In genomic region chr17:2929881-2930533, GRCh38 we compare ENCODE assay signal across 9 cellular contexts.
A peak's percentile ranks its signal among the peaks of the same experiment; 100 is the strongest.
DNase-seq lines count a peak whose midpoint lies in the region; ATAC-seq, FAIRE-seq and TF ChIP-seq lines count a peak whose summit lies in the region.
"Had no signal": no experiment of that assay in that cellular context is flagged by ENCODE, and none has a peak within 500 bp of the region (broad histone marks: within the 10 kb centered on the region; RNA-seq: fewer than 3 reads in every experiment).

No MANE protein-coding gene starts in this region.

- peaks cover under 1 to 3% (median 2%) of the 10 kb centered on the region in 3 donors for H3K27me3 Mint-ChIP-seq in CD14-positive monocyte (ENCODE audit: low read depth in 3 of 3)
- H3K27me3 Mint-ChIP-seq in WTC11 (ENCODE audit: low read depth), result no peaks in the 10 kb centered on the region
- H3K27me3 Mint-ChIP-seq in activated T-helper 1 cell treated with anti-CD3 and anti-CD28 coated beads, Interleukin-12 subunit alpha, Interleukin-12 subunit beta, Interleukin-2, Interleukin-4 antibody, amounts not matched to agents 30 ng/mL and 10 ng/mL and 1 ng/mL, durations not matched to agents 14 hours and 24 hours and 36 hours (ENCODE audit: insufficient read depth), result no peaks in the 10 kb centered on the region

- intact Hi-C loops in CD14-positive monocyte (cut with micrococcal nuclease) (loop anchor here (5.0 to 10.0 kb wide), 3 partner anchors 98 to 145 kb away; no protein-coding TSS in a partner anchor), esophagus muscularis mucosa (cut with DNase I) (no loop called here), pancreas (cut with DNase I) (loop anchor here in 2 of 3 donors (5.0 kb wide), 1 partner anchor 83 kb away; no protein-coding TSS in a partner anchor)
- intact Hi-C loops in activated T-helper 1 cell treated with anti-CD3 and anti-CD28 coated beads, Interleukin-12 subunit alpha, Interleukin-12 subunit beta, Interleukin-2, Interleukin-4 antibody, amounts not matched to agents 30 ng/mL and 10 ng/mL and 1 ng/mL, durations not matched to agents 14 hours and 24 hours and 36 hours (cut with micrococcal nuclease), result loop anchor here (1.0 kb wide), 3 partner anchors 81 to 144 kb away; no protein-coding TSS in a partner anchor

- H3K27me3 ChIP-seq in esophagus muscularis mucosa (no peaks in the 10 kb centered on the region), pancreas (no peaks in the 10 kb centered on the region)

- H3K9me3 Mint-ChIP-seq in CD14-positive monocyte (peaks cover 0 to 4% (median 0%) of the 10 kb centered on the region in 7 donors), WTC11 (no peaks in the 10 kb centered on the region)
- no peaks in the 10 kb centered on the region for H3K9me3 Mint-ChIP-seq in activated T-helper 1 cell treated with anti-CD3 and anti-CD28 coated beads, Interleukin-12 subunit alpha, Interleukin-12 subunit beta, Interleukin-2, Interleukin-4 antibody, amounts not matched to agents 30 ng/mL and 10 ng/mL and 1 ng/mL, durations not matched to agents 14 hours and 24 hours and 36 hours

- CTCF ChIA-PET in HEK293T (lab: Yijun Ruan, JAX) (interaction anchor here (0.6 to 2.5 kb wide), 6 partner anchors 18 to 84 kb away, joined by 3 to 16 read pairs (median 4); no protein-coding TSS in a partner anchor), WTC11 (lab: Charles Lee) (interaction anchor here (0.8 to 5.8 kb wide), 34 partner anchors 9 to 537 kb away, joined by 3 to 114 read pairs (median 6); no protein-coding TSS in a partner anchor)

- FAIRE-seq in pancreas (lab: Jason Lieb, UNC), result no peak

- H3K27ac Mint-ChIP-seq in CD14-positive monocyte (peak overlapping the region in 1 of 7 donors; percentile 30), WTC11 (0 out of 2 replicates have a peak overlapping the region, but pooled peaks have one; percentile 58)
- no peak overlapping the region for H3K27ac Mint-ChIP-seq in activated T-helper 1 cell treated with anti-CD3 and anti-CD28 coated beads, Interleukin-12 subunit alpha, Interleukin-12 subunit beta, Interleukin-2, Interleukin-4 antibody, amounts not matched to agents 30 ng/mL and 10 ng/mL and 1 ng/mL, durations not matched to agents 14 hours and 24 hours and 36 hours

- no peak overlapping the region for H3K27ac ChIP-seq in esophagus muscularis mucosa (replicated peaks in 1 of 4)
- H3K27ac ChIP-seq in pancreas, result no peak overlapping the region
- H3K27ac ChIP-seq: epithelial cell of prostate had no signal

- ATAC-seq in WTC11, result peak; percentile 90
- ATAC-seq in pancreas, result peak; percentile 69 to 83 (median 73)
- ATAC-seq in HG03565 (IDR thresholded peaks at IDR 0.05; ENCODE audit: unreplicated experiment), result no peak

- TF ChIP-seq POLR2A in esophagus muscularis mucosa (IDR thresholded peaks at IDR 0.05; ENCODE audit: low read depth), result no peak

- POLR2A ChIA-PET in HEK293T (lab: Yijun Ruan, JAX) (no interaction called here), WTC11 (lab: Charles Lee) (interaction anchor here (0.6 kb wide), 1 partner anchor 92 kb away, joined by 3 read pairs; no protein-coding TSS in a partner anchor)

- WGBS in esophagus muscularis mucosa, result 75% methylated on average over 8 of the region's 15 CpGs
- 54% methylated on average over 15 of the region's 15 CpGs for WGBS in pancreas, 2 donors

- no peak overlapping the region for H3K4me3 ChIP-seq in esophagus muscularis mucosa
- no peak overlapping the region for H3K4me3 ChIP-seq in pancreas

- no peak for TF ChIP-seq EP300 in esophagus muscularis mucosa (IDR thresholded peaks at IDR 0.05)

- H3K4me1 ChIP-seq in esophagus muscularis mucosa (no peaks in the 10 kb centered on the region), pancreas (no peaks in the 10 kb centered on the region)

- H3K9me3 ChIP-seq in esophagus muscularis mucosa, result no peaks in the 10 kb centered on the region
- H3K9me3 ChIP-seq in pancreas, result no peaks in the 10 kb centered on the region

- DNase-seq in CD14-positive monocyte (ENCODE audit: low spot score) (no peak), HEK293T (ENCODE audit: extremely low spot score) (peak; percentile 74), WTC11 (ENCODE audit: low spot score) (peak; percentile 89), esophagus muscularis mucosa (ENCODE audit: extremely low spot score) (no peak), pancreas (peak; percentile 41 to 84 (median 68)), DMS153 treated with DMSO at 0.1 percent for 48 hours (lab: John Stamatoyannopoulos, UW; ENCODE audit: unreplicated experiment) (no peak)
- DNase-seq in activated T-helper 1 cell treated with anti-CD3 and anti-CD28 coated beads, Interleukin-12 subunit alpha, Interleukin-12 subunit beta, Interleukin-2, Interleukin-4 antibody, amounts not matched to agents 30 ng/mL and 10 ng/mL and 1 ng/mL, durations not matched to agents 14 hours and 24 hours and 36 hours (ENCODE audit: low spot score), result no peak

- H3K36me3 Mint-ChIP-seq in CD14-positive monocyte (peaks cover 59 to 81% of the 10 kb centered on the region in 2 donors), WTC11 (peaks cover 20% of the 10 kb centered on the region)
- H3K36me3 Mint-ChIP-seq in activated T-helper 1 cell treated with anti-CD3 and anti-CD28 coated beads, Interleukin-12 subunit alpha, Interleukin-12 subunit beta, Interleukin-2, Interleukin-4 antibody, amounts not matched to agents 30 ng/mL and 10 ng/mL and 1 ng/mL, durations not matched to agents 14 hours and 24 hours and 36 hours (ENCODE audit: low read depth), result no peaks in the 10 kb centered on the region

- H3K4me1 Mint-ChIP-seq in CD14-positive monocyte, result peaks cover 30% of the 10 kb centered on the region
- peaks cover 41% of the 10 kb centered on the region for H3K4me1 Mint-ChIP-seq in WTC11
- H3K4me1 Mint-ChIP-seq in activated T-helper 1 cell treated with anti-CD3 and anti-CD28 coated beads, Interleukin-12 subunit alpha, Interleukin-12 subunit beta, Interleukin-2, Interleukin-4 antibody, amounts not matched to agents 30 ng/mL and 10 ng/mL and 1 ng/mL, durations not matched to agents 14 hours and 24 hours and 36 hours (ENCODE audit: low read depth), result peaks cover 10% of the 10 kb centered on the region

- H3K4me3 Mint-ChIP-seq in CD14-positive monocyte (no peak overlapping the region), WTC11 (no peak overlapping the region)
- no peak overlapping the region for H3K4me3 Mint-ChIP-seq in activated T-helper 1 cell treated with anti-CD3 and anti-CD28 coated beads, Interleukin-12 subunit alpha, Interleukin-12 subunit beta, Interleukin-2, Interleukin-4 antibody, amounts not matched to agents 30 ng/mL and 10 ng/mL and 1 ng/mL, durations not matched to agents 14 hours and 24 hours and 36 hours

- TF ChIP-seq CTCF in CD14-positive monocyte (IDR thresholded peaks at IDR 0.05), result peak; percentile 78
- peak; percentile 84 for TF ChIP-seq CTCF in WTC11 (IDR thresholded peaks at IDR 0.05)
- TF ChIP-seq CTCF in esophagus muscularis mucosa (IDR thresholded peaks at IDR 0.05), result peak; percentile 8 to 42 (median 18)
- TF ChIP-seq CTCF in pancreas (IDR thresholded peaks at IDR 0.05), result peak; percentile 53 to 68 (median 62)

- H3K36me3 ChIP-seq in esophagus muscularis mucosa, result peaks cover 0 to 7% (median 0%) of the 10 kb centered on the region in 4 donors
- H3K36me3 ChIP-seq in pancreas, result no peaks in the 10 kb centered on the region

TF ChIP-seq in HEK293T, 16 proteins besides CTCF, POLR2A, EP300 and RAD21:
- TF ChIP-seq ARNT (IDR thresholded peaks at IDR 0.05) (no peak), FOXA1 (IDR thresholded peaks at IDR 0.05) (no peak), FOXK2 (IDR thresholded peaks at IDR 0.05) (no peak), LEF1 (IDR thresholded peaks at IDR 0.05; ENCODE audit: borderline replicate concordance) (no peak), FOXM1 (IDR thresholded peaks at IDR 0.05; ENCODE audit: borderline replicate concordance) (no peak), SUZ12 (IDR thresholded peaks at IDR 0.05) (no peak), ELF4 (IDR thresholded peaks at IDR 0.05) (no peak), SP1 (IDR thresholded peaks at IDR 0.05) (no peak), BHLHE40 (IDR thresholded peaks at IDR 0.05; ENCODE audit: borderline replicate concordance) (no peak), L3MBTL2 (conservative IDR thresholded peaks at IDR 0.05) (no peak), HDGF (IDR thresholded peaks at IDR 0.05; ENCODE audit: borderline replicate concordance) (no peak), NFRKB (IDR thresholded peaks at IDR 0.05) (no peak)

TF ChIP-seq in WTC11, 78 proteins besides CTCF, POLR2A, EP300 and RAD21 (continues in another document):
- peak; percentile 82 for TF ChIP-seq USF2 (CRISPR knock-in tag; IDR thresholded peaks at IDR 0.05)
- no peak for TF ChIP-seq ERG (CRISPR knock-in tag; IDR thresholded peaks at IDR 0.05)

Comparison
In these comparisons a context has a peak if more than half of its experiments do, and no peak if none do; other contexts are left out.
1. DNase-seq: peak in HEK293T (single experiment), WTC11 (single experiment) and pancreas (6 of 6); none in CD14-positive monocyte (single experiment), esophagus muscularis mucosa (single experiment), activated T-helper 1 cell treated with anti-CD3 and anti-CD28 coated beads, Interleukin-12 subunit alpha, Interleukin-12 subunit beta, Interleukin-2, Interleukin-4 antibody, amounts not matched to agents 30 ng/mL and 10 ng/mL and 1 ng/mL, durations not matched to agents 14 hours and 24 hours and 36 hours (single experiment) and DMS153 treated with DMSO at 0.1 percent for 48 hours (single experiment).
2. CTCF ChIP-seq: peak in every context shown above with its lines; median percentile 84 in WTC11; 78 in CD14-positive monocyte; 62 in pancreas; 18 in esophagus muscularis mucosa.